21 cellular contexts compared by ENCODE assay signal in the genomic region with DNA sequence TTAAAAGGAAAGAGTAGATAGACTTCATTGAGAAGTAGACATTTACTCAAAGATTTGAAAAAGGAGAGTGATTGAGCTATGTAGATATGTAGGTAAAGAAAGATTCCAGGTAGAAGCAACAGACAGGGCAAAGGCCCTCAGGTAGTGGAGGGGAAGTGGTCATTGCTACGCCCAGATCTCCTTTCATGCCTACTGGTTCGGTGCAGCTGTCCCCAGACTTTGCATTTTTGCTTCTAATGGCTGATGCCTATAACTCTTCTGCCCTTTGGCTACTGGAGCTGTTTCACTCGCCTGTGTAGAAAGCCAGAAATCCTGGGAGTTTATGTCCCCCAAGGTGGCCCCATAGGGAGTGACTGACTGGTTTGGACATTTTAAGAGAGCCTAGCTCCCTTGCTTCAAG. TPM values are rescaled to one million over a fixed set of nuclear protein-coding genes. Genes with fewer than 3 reads are reported as not detected.
A peak's percentile ranks its signal among the peaks of the same experiment; 100 is the strongest.
DNase-seq lines count a peak whose midpoint lies in the region; ATAC-seq and TF ChIP-seq lines count a peak whose summit lies in the region.
"Had no signal": no experiment of that assay in that cellular context is flagged by ENCODE, and none has a peak within 500 bp of the region (broad histone marks: within the 10 kb centered on the region; RNA-seq: fewer than 3 reads in every experiment).

No MANE protein-coding gene starts in this region.

- no peak for TF ChIP-seq CTCF in WTC11 (IDR thresholded peaks at IDR 0.05)

- peak; percentile 43 for ATAC-seq in GM18511 (IDR thresholded peaks at IDR 0.05; ENCODE audit: unreplicated experiment)
- ATAC-seq in GM21360 (IDR thresholded peaks at IDR 0.05; ENCODE audit: unreplicated experiment): peak; percentile 22
- ATAC-seq in HG02885 (IDR thresholded peaks at IDR 0.05; ENCODE audit: poor library complexity, unreplicated experiment): peak; percentile 57
- ATAC-seq in WTC11: peak; percentile 38; the same call in 1 of the 2 replicates
- no peak for ATAC-seq in activated CD8-positive, alpha-beta T cell treated with anti-CD3 and anti-CD28 coated beads, Interleukin-2, amount 10 ng/mL, durations not matched to agents 7 days and 5 days
- ATAC-seq: gastroesophageal sphincter; psoas muscle; stimulated activated naive CD8-positive, alpha-beta T cell treated with anti-CD3 and anti-CD28 coated beads, Interleukin-15, amount 100 ng/mL, for 72 hours had no signal

- no peaks in the 10 kb centered on the region for H3K27me3 Mint-ChIP-seq in WTC11 (ENCODE audit: low read depth)
- peaks cover 7% of the 10 kb centered on the region for H3K27me3 Mint-ChIP-seq in T-helper 2 cell treated with Interferon-gamma antibody and Interleukin-4, amounts not matched to agents 5 μg/mL and 100 μg/mL, for 36 hours (ENCODE audit: low read depth)
- peaks cover 13% of the 10 kb centered on the region for H3K27me3 Mint-ChIP-seq in activated CD8-positive, alpha-beta T cell treated with anti-CD3 and anti-CD28 coated beads, Interleukin-2, amount 10 ng/mL, durations not matched to agents 7 days and 5 days (ENCODE audit: low read depth)
- H3K27me3 Mint-ChIP-seq: type B pancreatic cell had no signal

- H3K4me1 Mint-ChIP-seq in WTC11: peaks cover 15% of the 10 kb centered on the region
- peaks cover 2% of the 10 kb centered on the region for H3K4me1 Mint-ChIP-seq in T-helper 2 cell treated with Interferon-gamma antibody and Interleukin-4, amounts not matched to agents 5 μg/mL and 100 μg/mL, for 36 hours (ENCODE audit: low read depth)
- H3K4me1 Mint-ChIP-seq in activated CD8-positive, alpha-beta T cell treated with anti-CD3 and anti-CD28 coated beads, Interleukin-2, amount 10 ng/mL, durations not matched to agents 7 days and 5 days (ENCODE audit: low read depth): no peaks in the 10 kb centered on the region
- H3K4me1 Mint-ChIP-seq: stimulated activated naive CD8-positive, alpha-beta T cell treated with anti-CD3 and anti-CD28 coated beads, Interleukin-15, amount 100 ng/mL, for 72 hours had no signal

- CTCF ChIA-PET in WTC11 (lab: Charles Lee): interaction anchor here (0.6 to 1.7 kb wide), 2 partner anchors 18 to 83 kb away, joined by 3 to 4 read pairs; no protein-coding TSS in a partner anchor
- CTCF ChIA-PET in activated CD8-positive, alpha-beta T cell treated with anti-CD3 and anti-CD28 coated beads, Interleukin-2, amount 10 ng/mL, durations not matched to agents 7 days and 5 days (lab: Charles Lee): no interaction called here

- no peak overlapping the region for H3K4me3 Mint-ChIP-seq in WTC11
- no peak overlapping the region for H3K4me3 Mint-ChIP-seq in T-helper 2 cell treated with Interferon-gamma antibody and Interleukin-4, amounts not matched to agents 5 μg/mL and 100 μg/mL, for 36 hours
- no peak overlapping the region for H3K4me3 Mint-ChIP-seq in activated CD8-positive, alpha-beta T cell treated with anti-CD3 and anti-CD28 coated beads, Interleukin-2, amount 10 ng/mL, durations not matched to agents 7 days and 5 days
- H3K4me3 Mint-ChIP-seq: neural crest cell; stimulated activated naive CD8-positive, alpha-beta T cell treated with anti-CD3 and anti-CD28 coated beads, Interleukin-15, amount 100 ng/mL, for 72 hours; type B pancreatic cell had no signal

- no peaks in the 10 kb centered on the region for H3K9me3 Mint-ChIP-seq in WTC11
- H3K9me3 Mint-ChIP-seq in T-helper 2 cell treated with Interferon-gamma antibody and Interleukin-4, amounts not matched to agents 5 μg/mL and 100 μg/mL, for 36 hours: no peaks in the 10 kb centered on the region
- H3K9me3 Mint-ChIP-seq in activated CD8-positive, alpha-beta T cell treated with anti-CD3 and anti-CD28 coated beads, Interleukin-2, amount 10 ng/mL, durations not matched to agents 7 days and 5 days (ENCODE audit: insufficient read depth): no peaks in the 10 kb centered on the region
- H3K9me3 Mint-ChIP-seq: stimulated activated naive CD8-positive, alpha-beta T cell treated with anti-CD3 and anti-CD28 coated beads, Interleukin-15, amount 100 ng/mL, for 72 hours had no signal

- DNase-seq in WTC11 (ENCODE audit: low spot score) (no peak), activated gamma-delta T cell treated with Interleukin-2 at 50 U/mL for 16 hours (no peak), HPDE6-E6E7 (ENCODE audit: extremely low spot score) (no peak)
- no peak for DNase-seq in T-helper 2 cell treated with Interferon-gamma antibody and Interleukin-4, amounts not matched to agents 5 μg/mL and 100 μg/mL, for 36 hours (ENCODE audit: low spot score)
- no peak for DNase-seq in activated CD8-positive, alpha-beta T cell treated with anti-CD3 and anti-CD28 coated beads, Interleukin-2, amount 10 ng/mL, durations not matched to agents 7 days and 5 days
- DNase-seq: activated CD4-positive, CD25-positive, alpha-beta regulatory T cell; activated naive CD4-positive, alpha-beta T cell treated with anti-CD3 and anti-CD28 coated beads, Interleukin-2, amount 50 U/mL, for 16 hours; activated T-cell treated with anti-CD3 and anti-CD28 coated beads, Interleukin-2, amount 50 U/mL, for 48 hours; erythroblast; left ventricle myocardium inferior; psoas muscle; small intestine; stimulated activated CD4-positive, alpha-beta T cell treated with anti-CD3 and anti-CD28 coated beads, Interleukin-2, amount 100 ng/mL, for 48 hours; stimulated activated naive CD8-positive, alpha-beta T cell treated with anti-CD3 and anti-CD28 coated beads, Interleukin-15, amount 100 ng/mL, for 72 hours; T-helper 2 cell had no signal

- no peaks in the 10 kb centered on the region for H3K36me3 Mint-ChIP-seq in WTC11
- no peaks in the 10 kb centered on the region for H3K36me3 Mint-ChIP-seq in T-helper 2 cell treated with Interferon-gamma antibody and Interleukin-4, amounts not matched to agents 5 μg/mL and 100 μg/mL, for 36 hours (ENCODE audit: low read depth)
- H3K36me3 Mint-ChIP-seq in activated CD8-positive, alpha-beta T cell treated with anti-CD3 and anti-CD28 coated beads, Interleukin-2, amount 10 ng/mL, durations not matched to agents 7 days and 5 days (ENCODE audit: low read depth): no peaks in the 10 kb centered on the region
- H3K36me3 Mint-ChIP-seq: type B pancreatic cell had no signal

- H3K27ac Mint-ChIP-seq in WTC11: no peak overlapping the region
- no peak overlapping the region for H3K27ac Mint-ChIP-seq in T-helper 2 cell treated with Interferon-gamma antibody and Interleukin-4, amounts not matched to agents 5 μg/mL and 100 μg/mL, for 36 hours
- no peak overlapping the region for H3K27ac Mint-ChIP-seq in activated CD8-positive, alpha-beta T cell treated with anti-CD3 and anti-CD28 coated beads, Interleukin-2, amount 10 ng/mL, durations not matched to agents 7 days and 5 days
- H3K27ac Mint-ChIP-seq: stimulated activated naive CD8-positive, alpha-beta T cell treated with anti-CD3 and anti-CD28 coated beads, Interleukin-15, amount 100 ng/mL, for 72 hours; type B pancreatic cell had no signal

- POLR2A ChIA-PET in WTC11 (lab: Charles Lee): interaction anchor here (1.0 kb wide), 1 partner anchor 17 kb away, joined by 4 read pairs; the partner anchor contains the start of gene ARMCX2
- POLR2A ChIA-PET in activated CD8-positive, alpha-beta T cell treated with anti-CD3 and anti-CD28 coated beads, Interleukin-2, amount 10 ng/mL, durations not matched to agents 7 days and 5 days (lab: Charles Lee): no interaction called here

TF ChIP-seq in WTC11, 78 proteins besides CTCF, POLR2A, EP300 and RAD21:
- TF ChIP-seq E2F1 (CRISPR knock-in tag; IDR thresholded peaks at IDR 0.05): no peak
- no peak for TF ChIP-seq ESRRA (CRISPR knock-in tag; IDR thresholded peaks at IDR 0.05; ENCODE audit: borderline replicate concordance)

RNA-seq across cellular contexts. Expression of gene ARMCX2, which starts 16.9 kb away (rescaled TPM):
- total RNA-seq in WTC11 (2021): 108 to 127 TPM (median 121 TPM) in 3 replicates
- 1 to 10 TPM; 3.6 to 4.4 TPM for total RNA-seq in activated CD8-positive, alpha-beta T cell treated with anti-CD3 and anti-CD28 coated beads, Interleukin-2, amount 10 ng/mL, durations not matched to agents 7 days and 5 days

RNA-seq across cellular contexts. Expression of gene ARMCX3, which starts 53.6 kb away (rescaled TPM):
- 17.0 to 21.2 TPM (median 18.3 TPM) in 3 replicates for total RNA-seq in WTC11 (2021)
- 10 to 100 TPM; 18.4 to 21.6 TPM for total RNA-seq in activated CD8-positive, alpha-beta T cell treated with anti-CD3 and anti-CD28 coated beads, Interleukin-2, amount 10 ng/mL, durations not matched to agents 7 days and 5 days

RNA-seq across cellular contexts. Expression of gene ARMCX6, which starts 58.8 kb away (rescaled TPM):
- total RNA-seq in WTC11 (2021): 27.0 to 30.3 TPM (median 28.4 TPM) in 3 replicates
- total RNA-seq in activated CD8-positive, alpha-beta T cell treated with anti-CD3 and anti-CD28 coated beads, Interleukin-2, amount 10 ng/mL, durations not matched to agents 7 days and 5 days: 10 to 100 TPM; 37.9 to 38.4 TPM

Comparison
In these comparisons a context has a peak if more than half of its experiments do, and no peak if none do; other contexts are left out.
1. RNA of gene ARMCX2, which starts 16.9 kb away (total RNA-seq): 108 to 127 TPM in WTC11; 3.6 to 4.4 TPM in activated CD8-positive, alpha-beta T cell treated with anti-CD3 and anti-CD28 coated beads, Interleukin-2, amount 10 ng/mL, durations not matched to agents 7 days and 5 days; every median in the first group is over 10 times any median in the second.